In the genomic region with DNA sequence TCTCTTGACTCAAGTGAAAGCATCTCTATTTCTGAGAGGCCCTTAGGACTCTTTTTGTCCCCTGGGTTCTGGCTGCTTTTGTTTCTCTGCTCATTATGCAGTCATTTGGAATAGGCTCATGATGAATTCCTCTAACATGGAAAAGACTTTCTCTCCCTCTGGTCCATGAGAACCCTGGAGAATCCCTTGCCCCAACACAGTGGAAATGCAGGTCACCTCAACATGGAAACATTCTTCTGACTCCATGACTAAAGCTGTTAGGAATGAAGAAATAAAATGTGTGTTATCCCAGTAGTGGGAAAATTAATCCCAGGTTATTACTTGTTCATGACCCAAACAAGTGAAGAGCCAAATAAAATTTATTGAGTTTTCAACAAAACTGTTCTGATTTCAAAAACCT, we compare ENCODE assay signal across 1 cellular context.
TF ChIP-seq lines count a peak whose summit lies in the region.

No MANE protein-coding gene starts in this region.

TF ChIP-seq in IMR-90, 13 proteins besides CTCF, POLR2A, EP300 and RAD21 (continued from another document):
- no peak for TF ChIP-seq BHLHE40 (IDR thresholded peaks at IDR 0.05; ENCODE audit: low read depth, low read length)
- TF ChIP-seq RCOR1 (IDR thresholded peaks at IDR 0.05; ENCODE audit: insufficient replicate concordance, low read length) = no peak
- TF ChIP-seq, protein P1, sequence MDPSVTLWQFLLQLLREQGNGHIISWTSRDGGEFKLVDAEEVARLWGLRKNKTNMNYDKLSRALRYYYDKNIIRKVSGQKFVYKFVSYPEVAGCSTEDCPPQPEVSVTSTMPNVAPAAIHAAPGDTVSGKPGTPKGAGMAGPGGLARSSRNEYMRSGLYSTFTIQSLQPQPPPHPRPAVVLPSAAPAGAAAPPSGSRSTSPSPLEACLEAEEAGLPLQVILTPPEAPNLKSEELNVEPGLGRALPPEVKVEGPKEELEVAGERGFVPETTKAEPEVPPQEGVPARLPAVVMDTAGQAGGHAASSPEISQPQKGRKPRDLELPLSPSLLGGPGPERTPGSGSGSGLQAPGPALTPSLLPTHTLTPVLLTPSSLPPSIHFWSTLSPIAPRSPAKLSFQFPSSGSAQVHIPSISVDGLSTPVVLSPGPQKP (IDR thresholded peaks at IDR 0.05; ENCODE audit: borderline replicate concordance, low read depth, low read length) = no peak
- TF ChIP-seq MAFK (IDR thresholded peaks at IDR 0.05; ENCODE audit: low read depth, low read length) = no peak
- TF ChIP-seq MAZ (IDR thresholded peaks at IDR 0.05; ENCODE audit: borderline replicate concordance, low read depth, low read length) = no peak
- no peak for TF ChIP-seq CHD1 (IDR thresholded peaks at IDR 0.05; ENCODE audit: low read depth, low read length)
- TF ChIP-seq CEBPB (IDR thresholded peaks at IDR 0.05; ENCODE audit: low read depth, low read length) = no peak
- TF ChIP-seq RFX5 (IDR thresholded peaks at IDR 0.05; ENCODE audit: low read depth, low read length) = no peak
- no peak for TF ChIP-seq NFE2L2 (IDR thresholded peaks at IDR 0.05; ENCODE audit: low read depth, low read length)
TF ChIP-seq in IMR-90: peak in this region for 0.
